Comparison of ENCODE assay signal across 8 cellular contexts in genomic region chr11:66545701-66546367, GRCh38. TPM values are rescaled to one million over a fixed set of nuclear protein-coding genes. Genes with fewer than 3 reads are reported as not detected.
DNase-seq lines count a peak whose midpoint lies in the region; ATAC-seq and TF ChIP-seq lines count a peak whose summit lies in the region.

ZDHHC24 (minus strand) TSS chr11:66546048; CDS start chr11:66546003, 45 bp downstream.

- H3K36me3 ChIP-seq in kidney epithelial cell (ENCODE audit: control insufficient read depth, insufficient read depth, low read length), result no peaks in the 10 kb centered on the region

- peak within 1 kb of the TSS; percentile 81 for H3K4me3 Mint-ChIP-seq in chondrocyte (ENCODE audit: unreplicated experiment)

- peak within 1 kb of the TSS; percentile 83 for H3K4me3 ChIP-seq in kidney epithelial cell (ENCODE audit: low read depth, low read length)

- no peak; the same call in 1 of the 2 replicates for TF ChIP-seq CTCF in AG09319 (IDR thresholded peaks at IDR 0.05; ENCODE audit: low read depth, low read length)
- TF ChIP-seq CTCF in chondrocyte (IDR thresholded peaks at IDR 0.05), result no peak
- TF ChIP-seq CTCF in kidney epithelial cell (IDR thresholded peaks at IDR 0.05; ENCODE audit: insufficient read depth, low read length, poor library complexity, severe bottlenecking), result no peak

- H3K9me3 Mint-ChIP-seq in chondrocyte (ENCODE audit: low read depth), result no peaks in the 10 kb centered on the region

- no peaks in the 10 kb centered on the region for H3K27me3 Mint-ChIP-seq in chondrocyte (ENCODE audit: low read depth)

- H3K27me3 ChIP-seq in kidney epithelial cell (ENCODE audit: control insufficient read depth, insufficient read depth, low read length), result peaks cover 26% of the 10 kb centered on the region

- H3K36me3 Mint-ChIP-seq in chondrocyte (ENCODE audit: low read depth), result peaks cover 18% of the 10 kb centered on the region

- peaks cover 28% of the 10 kb centered on the region for H3K4me1 Mint-ChIP-seq in chondrocyte (ENCODE audit: low read depth)

- ATAC-seq in GM19025 (IDR thresholded peaks at IDR 0.05; ENCODE audit: low read depth, unreplicated experiment), result peak; percentile 89
- ATAC-seq in HG03354 (IDR thresholded peaks at IDR 0.05; ENCODE audit: poor library complexity, severe bottlenecking, unreplicated experiment), result peak; percentile 92

- DNase-seq in AG09319 (ENCODE audit: extremely low read depth, low read depth), result peak; percentile 92
- peak; percentile 86 for DNase-seq in NCI-H446 treated with DMSO at 0.1 percent for 48 hours (lab: John Stamatoyannopoulos, UW)
- DNase-seq in activated CD4-positive, alpha-beta T cell treated with anti-CD3 and anti-CD28 coated beads for 1 hour, result peak; percentile 61
- DNase-seq in chondrocyte (ENCODE audit: low spot score), result no peak
- DNase-seq in kidney epithelial cell (ENCODE audit: low read depth), result peak; percentile 79
- peak; percentile 82 to 89 for DNase-seq in stimulated activated CD4-positive, alpha-beta T cell treated with anti-CD3 and anti-CD28 coated beads, Interleukin-15, amount 100 ng/mL, for 48 hours (ENCODE audit: low read depth in 2 of 2)

- H3K27ac Mint-ChIP-seq in chondrocyte (ENCODE audit: unreplicated experiment), result peak within 1 kb of the TSS; percentile 79

RNA-seq across cellular contexts. Expression of gene ZDHHC24, which starts in this region (rescaled TPM):
- total RNA-seq in chondrocyte (13.5 to 16.2 TPM (median 13.8 TPM) in 3 replicates), kidney epithelial cell (22.0 and 22.4 TPM in 2 replicates)
